ENCODE assay signal across 18 cellular contexts in genomic region chr14:104249706-104250105, GRCh38.
"Had no signal": no experiment of that assay in that cellular context is flagged by ENCODE, and none has a peak within 500 bp of the region (broad histone marks: within the 10 kb centered on the region; RNA-seq: fewer than 3 reads in every experiment).

No MANE protein-coding gene starts in this region.

- H3K4me3 ChIP-seq: esophagus muscularis mucosa, spleen, thyroid gland had no signal

- ATAC-seq: activated CD8-positive, alpha-beta T cell treated with anti-CD3 and anti-CD28 coated beads, Interleukin-2, amount 10 ng/mL, durations not matched to agents 7 days and 5 days; left cardiac atrium; natural killer cell; stimulated activated naive B cell treated with anti-CD40 and anti-IgM and Interleukin-4, amounts not matched to agents 10 μg/mL and 1 μg/mL and 100 μg/mL, for 72 hours; T-cell had no signal

- H3K36me3 Mint-ChIP-seq: natural killer cell, T-cell had no signal

- H3K27me3 ChIP-seq: brain microvascular endothelial cell, thyroid gland had no signal

- DNase-seq: activated CD4-positive, alpha-beta T cell treated with anti-CD3 and anti-CD28 coated beads for 48 hours; activated CD4-positive, CD25-positive, alpha-beta regulatory T cell; activated CD8-positive, alpha-beta T cell treated with anti-CD3 and anti-CD28 coated beads, Interleukin-2, amount 10 ng/mL, durations not matched to agents 7 days and 5 days; activated naive CD4-positive, alpha-beta T cell treated with anti-CD3 and anti-CD28 coated beads for 36 hours; brain microvascular endothelial cell; effector CD8-positive, alpha-beta T cell; left cardiac atrium; natural killer cell; retina; spleen; stimulated activated CD4-positive, alpha-beta T cell treated with anti-CD3 and anti-CD28 coated beads, Interleukin-4, amount 100 ng/mL, for 4 hours; stimulated activated naive B cell treated with anti-CD40 and anti-IgM and Interleukin-4, amounts not matched to agents 10 μg/mL and 1 μg/mL and 100 μg/mL, for 72 hours; T-helper 9 cell; thyroid gland had no signal

- H3K36me3 ChIP-seq: brain microvascular endothelial cell, esophagus muscularis mucosa, spleen, thyroid gland had no signal

- H3K4me3 Mint-ChIP-seq: activated CD8-positive, alpha-beta T cell treated with anti-CD3 and anti-CD28 coated beads, Interleukin-2, amount 10 ng/mL, durations not matched to agents 7 days and 5 days; activated naive CD4-positive, alpha-beta T cell treated with anti-CD3 and anti-CD28 coated beads for 36 hours; central memory CD8-positive, alpha-beta T cell; dendritic cell treated with granulocyte-macrophage colony-stimulating factor and Interleukin-4, amounts not matched to agents 40 ng/mL and 50 ng/mL, for 4 days; natural killer cell; stimulated activated naive B cell treated with anti-CD40 and anti-IgM and Interleukin-4, amounts not matched to agents 10 μg/mL and 1 μg/mL and 100 μg/mL, for 72 hours; T-cell had no signal

- H3K9me3 ChIP-seq: thyroid gland had no signal

- H3K27ac ChIP-seq: brain microvascular endothelial cell, esophagus muscularis mucosa, spleen, thyroid gland had no signal

- H3K27me3 Mint-ChIP-seq: central memory CD8-positive, alpha-beta T cell had no signal

- H3K4me1 ChIP-seq: esophagus muscularis mucosa, thyroid gland had no signal

- H3K27ac Mint-ChIP-seq: activated CD8-positive, alpha-beta T cell treated with anti-CD3 and anti-CD28 coated beads, Interleukin-2, amount 10 ng/mL, durations not matched to agents 7 days and 5 days; activated naive CD4-positive, alpha-beta T cell treated with anti-CD3 and anti-CD28 coated beads for 36 hours; dendritic cell treated with granulocyte-macrophage colony-stimulating factor and Interleukin-4, amounts not matched to agents 40 ng/mL and 50 ng/mL, for 4 days; natural killer cell; T-cell had no signal

- H3K9me3 Mint-ChIP-seq: central memory CD8-positive, alpha-beta T cell; natural killer cell had no signal

- H3K4me1 Mint-ChIP-seq: central memory CD8-positive, alpha-beta T cell; natural killer cell; stimulated activated naive B cell treated with anti-CD40 and anti-IgM and Interleukin-4, amounts not matched to agents 10 μg/mL and 1 μg/mL and 100 μg/mL, for 72 hours; T-cell had no signal
